In genomic region chr16:81403208-81403600, GRCh38 we compare ENCODE assay signal across 12 cellular contexts. TPM values are rescaled to one million over a fixed set of nuclear protein-coding genes. Genes with fewer than 3 reads are reported as not detected.
DNase-seq lines count a peak whose midpoint lies in the region; ATAC-seq, FAIRE-seq and TF ChIP-seq lines count a peak whose summit lies in the region.
"Had no signal": no experiment of that assay in that cellular context is flagged by ENCODE, and none has a peak within 500 bp of the region (broad histone marks: within the 10 kb centered on the region; RNA-seq: fewer than 3 reads in every experiment).

No MANE protein-coding gene starts in this region.

- no peak for DNase-seq in activated naive CD8-positive, alpha-beta T cell treated with anti-CD3 and anti-CD28 coated beads for 36 hours
- no peak for DNase-seq in activated naive CD8-positive, alpha-beta T cell treated with anti-CD3 and anti-CD28 coated beads, Interleukin-2, amount 50 U/mL, for 24 hours
- DNase-seq in SK-N-MC (ENCODE audit: low read depth, low spot score), result no peak
- DNase-seq in keratinocyte (ENCODE audit: low read depth, low spot score), result no peak
- no peak for DNase-seq in stimulated activated naive CD8-positive, alpha-beta T cell treated with anti-CD3 and anti-CD28 coated beads, Interleukin-15, amount 100 ng/mL, for 72 hours
- no peak for DNase-seq in NCI-H526 treated with DMSO at 0.1 percent for 48 hours (lab: John Stamatoyannopoulos, UW)
- DNase-seq in NOMO-1 treated with DMSO at 0.1 percent for 48 hours (lab: John Stamatoyannopoulos, UW; ENCODE audit: unreplicated experiment), result no peak
- DNase-seq: cerebellar nuclear complex had no signal

- TF ChIP-seq CTCF in keratinocyte (optimal IDR thresholded peaks at IDR 0.05 in 1 of 3, IDR thresholded peaks at IDR 0.05 in 1 of 3, conservative IDR thresholded peaks at IDR 0.05 in 1 of 3; ENCODE audit: extremely low read depth in 1 of 3, insufficient read depth in 2 of 3, low read length in 3 of 3), result no peak

- no peaks in the 10 kb centered on the region for H3K79me2 ChIP-seq in keratinocyte (ENCODE audit: control insufficient read depth, insufficient read depth, low read length)

- H3K27ac ChIP-seq in SK-N-MC (no peak overlapping the region), keratinocyte (ENCODE audit: control insufficient read depth, insufficient read depth, low read length) (peak overlapping the region; percentile 26)
- H3K27ac ChIP-seq: gastrocnemius medialis, thyroid gland had no signal

- peak overlapping the region; percentile 10 for H3K4me3 Mint-ChIP-seq in activated naive CD8-positive, alpha-beta T cell treated with anti-CD3 and anti-CD28 coated beads for 36 hours
- no peak overlapping the region for H3K4me3 Mint-ChIP-seq in activated naive CD8-positive, alpha-beta T cell treated with anti-CD3 and anti-CD28 coated beads, Interleukin-2, amount 50 U/mL, for 24 hours
- H3K4me3 Mint-ChIP-seq in stimulated activated naive CD8-positive, alpha-beta T cell treated with anti-CD3 and anti-CD28 coated beads, Interleukin-15, amount 100 ng/mL, for 72 hours, result peak overlapping the region; percentile 26 to 63
- H3K4me3 Mint-ChIP-seq: nephron progenitor cell had no signal

- peaks cover 2% of the 10 kb centered on the region for H3K9me3 Mint-ChIP-seq in activated naive CD8-positive, alpha-beta T cell treated with anti-CD3 and anti-CD28 coated beads for 36 hours
- no peaks in the 10 kb centered on the region for H3K9me3 Mint-ChIP-seq in activated naive CD8-positive, alpha-beta T cell treated with anti-CD3 and anti-CD28 coated beads, Interleukin-2, amount 50 U/mL, for 24 hours
- H3K9me3 Mint-ChIP-seq in stimulated activated naive CD8-positive, alpha-beta T cell treated with anti-CD3 and anti-CD28 coated beads, Interleukin-15, amount 100 ng/mL, for 72 hours, result peaks cover 0 to 13% of the 10 kb centered on the region in 2 donors

- H2AFZ ChIP-seq in keratinocyte (ENCODE audit: control insufficient read depth, low read length), result no peak overlapping the region

- H4K20me1 ChIP-seq in keratinocyte (ENCODE audit: control insufficient read depth, extremely low read depth, insufficient read depth, low read length), result no peaks in the 10 kb centered on the region

- H3K9ac ChIP-seq in SK-N-MC (ENCODE audit: insufficient read length), result no peak overlapping the region
- peak overlapping the region; percentile 47 for H3K9ac ChIP-seq in keratinocyte (ENCODE audit: control insufficient read depth, extremely low read depth, insufficient read depth, low read length)

- peak overlapping the region; percentile 69 for H3K4me2 ChIP-seq in keratinocyte (ENCODE audit: control insufficient read depth, extremely low read depth, insufficient read depth, low read depth, low read length)

- FAIRE-seq in keratinocyte (lab: Jason Lieb, UNC), result no peak

- H3K27me3 ChIP-seq in keratinocyte (ENCODE audit: control insufficient read depth, extremely low read depth, insufficient read depth, low read length), result no peaks in the 10 kb centered on the region
- H3K27me3 ChIP-seq: thyroid gland had no signal

- no peaks in the 10 kb centered on the region for H3K9me1 ChIP-seq in keratinocyte (ENCODE audit: control insufficient read depth, extremely low read depth, insufficient read depth, low read length)

- H3K4me3 ChIP-seq in SK-N-MC, result peak overlapping the region; percentile 64; the same call in 1 of the 2 replicates
- no peak overlapping the region for H3K4me3 ChIP-seq in keratinocyte (ENCODE audit: control insufficient read depth in 2 of 3, extremely low read depth in 1 of 3, insufficient read depth in 2 of 3, low read depth in 1 of 3, low read length in 3 of 3)
- H3K4me3 ChIP-seq: thyroid gland had no signal

- dilution Hi-C loops in keratinocyte (cut with MboI; ENCODE audit: extremely low pct_ligation_motif_present, low sequenced_read_pairs), result no loop called here

- H3K4me1 ChIP-seq in keratinocyte (ENCODE audit: control insufficient read depth, extremely low read depth, insufficient read depth, low read length), result peaks cover 49% of the 10 kb centered on the region
- H3K4me1 ChIP-seq: gastrocnemius medialis had no signal

- H3K27me3 Mint-ChIP-seq in activated naive CD8-positive, alpha-beta T cell treated with anti-CD3 and anti-CD28 coated beads for 36 hours, result no peaks in the 10 kb centered on the region
- peaks cover 2% of the 10 kb centered on the region for H3K27me3 Mint-ChIP-seq in activated naive CD8-positive, alpha-beta T cell treated with anti-CD3 and anti-CD28 coated beads, Interleukin-2, amount 50 U/mL, for 24 hours
- no peaks in the 10 kb centered on the region for H3K27me3 Mint-ChIP-seq in stimulated activated naive CD8-positive, alpha-beta T cell treated with anti-CD3 and anti-CD28 coated beads, Interleukin-15, amount 100 ng/mL, for 72 hours

- H3K4me1 Mint-ChIP-seq in activated naive CD8-positive, alpha-beta T cell treated with anti-CD3 and anti-CD28 coated beads for 36 hours, result no peaks in the 10 kb centered on the region
- H3K4me1 Mint-ChIP-seq in activated naive CD8-positive, alpha-beta T cell treated with anti-CD3 and anti-CD28 coated beads, Interleukin-2, amount 50 U/mL, for 24 hours, result peaks cover 2% of the 10 kb centered on the region
- H3K4me1 Mint-ChIP-seq in stimulated activated naive CD8-positive, alpha-beta T cell treated with anti-CD3 and anti-CD28 coated beads, Interleukin-15, amount 100 ng/mL, for 72 hours, result peaks cover 5% of the 10 kb centered on the region
- H3K4me1 Mint-ChIP-seq: nephron progenitor cell had no signal

- H3K9me3 ChIP-seq in SK-N-MC (ENCODE audit: low read depth, low read length) (no peaks in the 10 kb centered on the region), keratinocyte (ENCODE audit: control insufficient read depth, low read depth, low read length) (peaks cover 2% of the 10 kb centered on the region)
- H3K9me3 ChIP-seq: gastrocnemius medialis, thyroid gland had no signal

- H3K36me3 Mint-ChIP-seq in activated naive CD8-positive, alpha-beta T cell treated with anti-CD3 and anti-CD28 coated beads for 36 hours, result no peaks in the 10 kb centered on the region
- no peaks in the 10 kb centered on the region for H3K36me3 Mint-ChIP-seq in activated naive CD8-positive, alpha-beta T cell treated with anti-CD3 and anti-CD28 coated beads, Interleukin-2, amount 50 U/mL, for 24 hours (ENCODE audit: low read depth)

- H3K27ac Mint-ChIP-seq in activated naive CD8-positive, alpha-beta T cell treated with anti-CD3 and anti-CD28 coated beads for 36 hours, result no peak overlapping the region
- no peak overlapping the region for H3K27ac Mint-ChIP-seq in activated naive CD8-positive, alpha-beta T cell treated with anti-CD3 and anti-CD28 coated beads, Interleukin-2, amount 50 U/mL, for 24 hours
- H3K27ac Mint-ChIP-seq in stimulated activated naive CD8-positive, alpha-beta T cell treated with anti-CD3 and anti-CD28 coated beads, Interleukin-15, amount 100 ng/mL, for 72 hours, result no peak overlapping the region
- H3K27ac Mint-ChIP-seq: nephron progenitor cell had no signal

- H3K36me3 ChIP-seq in SK-N-MC (ENCODE audit: insufficient read depth, low read length) (no peaks in the 10 kb centered on the region), keratinocyte (ENCODE audit: control insufficient read depth in 2 of 2, extremely low read depth in 1 of 2, insufficient read depth in 2 of 2, low read length in 2 of 2) (no peaks in the 10 kb centered on the region)
- H3K36me3 ChIP-seq: gastrocnemius medialis, thyroid gland had no signal

- no peak for ATAC-seq in activated naive CD8-positive, alpha-beta T cell treated with anti-CD3 and anti-CD28 coated beads, Interleukin-2, amount 50 U/mL, for 24 hours
- ATAC-seq in stimulated activated naive CD8-positive, alpha-beta T cell treated with anti-CD3 and anti-CD28 coated beads, Interleukin-15, amount 100 ng/mL, for 72 hours, result no peak
- no peak for ATAC-seq in HG02623 (IDR thresholded peaks at IDR 0.05; ENCODE audit: unreplicated experiment)

RNA-seq across cellular contexts. Expression of gene CMIP, which starts 41.4 kb away (rescaled TPM):
- total RNA-seq in activated naive CD8-positive, alpha-beta T cell treated with anti-CD3 and anti-CD28 coated beads for 36 hours, result 10 to 100 TPM; 28.1 to 29.7 TPM
- polyA plus RNA-seq in keratinocyte, result 4.6 to 18.7 TPM (median 5.0 TPM) in 3 replicates
- polyA plus RNA-seq in keratinocyte (2011; ENCODE audit: low read depth), result 20.1 TPM
- 12.3 and 20.2 TPM in 2 replicates for polyA plus RNA-seq in keratinocyte (2011; cell fraction: cytosol; rRNA removed)
- polyA plus RNA-seq in keratinocyte (2011; cell fraction: nucleus; rRNA removed), result 27.0 and 37.4 TPM in 2 replicates
- 41.8 and 43.5 TPM in 2 replicates for polyA plus RNA-seq in keratinocyte (2012; ENCODE audit: low replicate concordance)
- 22.9 to 114 TPM (median 29.7 TPM) in 3 replicates for polyA minus RNA-seq in keratinocyte
- 28.2 TPM for polyA minus RNA-seq in keratinocyte (2011; cell fraction: cytosol; rRNA and poly(A)+ RNA removed)
- 33.2 and 59.6 TPM in 2 replicates for polyA minus RNA-seq in keratinocyte (2011; cell fraction: nucleus; rRNA and poly(A)+ RNA removed)
